Comparison of ENCODE assay signal across 20 cellular contexts in the genomic region with DNA sequence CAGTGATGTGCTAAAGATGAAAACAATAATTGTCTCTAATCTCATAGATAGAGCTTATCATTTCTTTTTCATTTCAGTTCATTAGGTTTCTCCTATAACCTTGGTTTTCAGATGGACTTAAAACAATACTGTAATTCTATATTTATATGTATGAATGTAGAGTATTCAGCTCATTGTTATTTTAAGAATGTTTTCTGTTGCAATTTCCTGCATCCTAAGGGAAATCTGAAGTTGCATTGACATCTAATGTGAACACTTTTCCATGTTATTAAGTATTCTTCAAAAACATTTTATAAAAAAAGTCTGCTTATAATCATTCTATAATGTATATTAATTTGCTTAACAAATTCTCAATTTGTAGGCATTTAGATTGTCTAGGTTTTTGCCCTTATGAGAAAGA.
A peak's percentile ranks its signal among the peaks of the same experiment; 100 is the strongest.
DNase-seq lines count a peak whose midpoint lies in the region; ATAC-seq and TF ChIP-seq lines count a peak whose summit lies in the region.
"Had no signal": no experiment of that assay in that cellular context is flagged by ENCODE, and none has a peak within 500 bp of the region (broad histone marks: within the 10 kb centered on the region; RNA-seq: fewer than 3 reads in every experiment).

No MANE protein-coding gene starts in this region.

- H3K36me3 ChIP-seq in adipocyte (ENCODE audit: control insufficient read depth, insufficient read depth, low read length, severe bottlenecking) (no peaks in the 10 kb centered on the region), osteoblast (ENCODE audit: insufficient read depth, low read length) (no peaks in the 10 kb centered on the region)
- H3K36me3 ChIP-seq: HAP-1, SJSA1 had no signal

- no peaks in the 10 kb centered on the region for H3K4me1 Mint-ChIP-seq in activated T-helper 17 cell treated with anti-CD3 and anti-CD28 coated beads, Interleukin-2, amount 50 U/mL, for 72 hours
- H3K4me1 Mint-ChIP-seq: B cell had no signal

- H3K79me2 ChIP-seq in osteoblast (ENCODE audit: insufficient read depth, low read length) = no peaks in the 10 kb centered on the region

- H3K9me3 Mint-ChIP-seq in activated T-helper 17 cell treated with anti-CD3 and anti-CD28 coated beads, Interleukin-2, amount 50 U/mL, for 72 hours = peaks cover 18% of the 10 kb centered on the region

- DNase-seq in GM03348 (ENCODE audit: low spot score) (peak; percentile 28), adipocyte (ENCODE audit: low read depth) (peak; percentile 73), fibroblast of gingiva (ENCODE audit: low read depth) (peak; percentile 48), osteoblast (ENCODE audit: insufficient read length, low spot score, missing footprints) (no peak), COLO829 (ENCODE audit: low spot score) (no peak), HUDEP-2 (lab: John Stamatoyannopoulos, UW; ENCODE audit: unreplicated experiment in 76 of 76) (no peak)
- DNase-seq: ACHN; CD4-positive, alpha-beta T cell; DMS79 treated with DMSO at 0.1 percent for 48 hours; NCI-H1048; NCI-H2107; NCI-H345; NCI-H69; NK-92 treated with Interleukin-12 subunit alpha and Interleukin-12 subunit beta, amount 100 ng/mL, for 24 hours had no signal

- peaks cover 30% of the 10 kb centered on the region for H3K4me1 ChIP-seq in adipocyte (ENCODE audit: control insufficient read depth, insufficient read depth, low read length)
- peaks cover 21% of the 10 kb centered on the region for H3K4me1 ChIP-seq in osteoblast (ENCODE audit: insufficient read depth, low read length)
- H3K4me1 ChIP-seq: HAP-1 had no signal

- H3K4me3 Mint-ChIP-seq in activated T-helper 17 cell treated with anti-CD3 and anti-CD28 coated beads, Interleukin-2, amount 50 U/mL, for 72 hours = no peak overlapping the region
- H3K4me3 Mint-ChIP-seq: B cell; CD4-positive, alpha-beta T cell had no signal

- H3K9me3 ChIP-seq in adipocyte (ENCODE audit: control insufficient read depth, low read length) = no peaks in the 10 kb centered on the region
- no peaks in the 10 kb centered on the region for H3K9me3 ChIP-seq in osteoblast (ENCODE audit: low read depth, low read length)
- H3K9me3 ChIP-seq: HAP-1, SJSA1 had no signal

- TF ChIP-seq CTCF in osteoblast (IDR thresholded peaks at IDR 0.05; ENCODE audit: extremely low read depth, low read depth, low read length) = no peak

- H3K36me3 Mint-ChIP-seq in activated T-helper 17 cell treated with anti-CD3 and anti-CD28 coated beads, Interleukin-2, amount 50 U/mL, for 72 hours (ENCODE audit: low read depth) = no peaks in the 10 kb centered on the region

- no peak overlapping the region for H3K9ac ChIP-seq in adipocyte (ENCODE audit: low read length)

- H2AFZ ChIP-seq in osteoblast (ENCODE audit: low read length) = no peak overlapping the region

- H3K27me3 ChIP-seq in adipocyte (replicated peaks; ENCODE audit: control insufficient read depth, insufficient read depth, low read length) = no peaks in the 10 kb centered on the region
- H3K27me3 ChIP-seq in osteoblast (ENCODE audit: insufficient read depth, low read length) = no peaks in the 10 kb centered on the region
- H3K27me3 ChIP-seq: SJSA1 had no signal

- ATAC-seq in HG03175 (IDR thresholded peaks at IDR 0.05; ENCODE audit: unreplicated experiment) = no peak
- no peak for ATAC-seq in activated T-helper 17 cell treated with anti-CD3 and anti-CD28 coated beads, Interleukin-2, amount 50 U/mL, for 72 hours (replicated peaks)

- H3K27ac ChIP-seq in osteoblast (ENCODE audit: low read depth, low read length) = no peak overlapping the region
- H3K27ac ChIP-seq: RWPE1, SJSA1 had no signal

- H3K27me3 Mint-ChIP-seq in activated T-helper 17 cell treated with anti-CD3 and anti-CD28 coated beads, Interleukin-2, amount 50 U/mL, for 72 hours = no peaks in the 10 kb centered on the region
- H3K27me3 Mint-ChIP-seq: B cell; CD4-positive, alpha-beta T cell had no signal

- H3K4me2 ChIP-seq in osteoblast (ENCODE audit: insufficient read depth, low read length) = peak overlapping the region; percentile 34

- H3K27ac Mint-ChIP-seq in activated T-helper 17 cell treated with anti-CD3 and anti-CD28 coated beads, Interleukin-2, amount 50 U/mL, for 72 hours = no peak overlapping the region
- H3K27ac Mint-ChIP-seq: B cell; CD4-positive, alpha-beta T cell had no signal

- no peaks in the 10 kb centered on the region for H4K20me1 ChIP-seq in osteoblast (ENCODE audit: insufficient read depth, low read length)

- no peak overlapping the region for H3K4me3 ChIP-seq in adipocyte (ENCODE audit: low read length)
- H3K4me3 ChIP-seq in osteoblast (ENCODE audit: insufficient read depth, low read length) = no peak overlapping the region
- H3K4me3 ChIP-seq: HAP-1, SJSA1 had no signal

Comparison
In these comparisons a context has a peak if more than half of its experiments do, and no peak if none do; other contexts are left out.
1. DNase-seq: peak in GM03348 (single experiment), adipocyte (single experiment) and fibroblast of gingiva (single experiment); none in osteoblast (single experiment), COLO829 (single experiment) and HUDEP-2 (0 of 76).